Comparison of ENCODE assay signal across 1 cellular context in genomic region chr9:124010303-124010664, GRCh38.
TF ChIP-seq lines count a peak whose summit lies in the region.

No MANE protein-coding gene starts in this region.

TF ChIP-seq in GM12878, 131 proteins besides CTCF, POLR2A, EP300 and RAD21 (continued from another document):
- no peak for TF ChIP-seq PRDM15 (CRISPR knock-in tag; IDR thresholded peaks at IDR 0.05)
- no peak for TF ChIP-seq SP1 (IDR thresholded peaks at IDR 0.05; ENCODE audit: low read depth, low read length)
